Comparison of ENCODE assay signal across 14 cellular contexts in genomic region chr9:133046900-133047295, GRCh38. TPM values are rescaled to one million over a fixed set of nuclear protein-coding genes. Genes with fewer than 3 reads are reported as not detected.
DNase-seq lines count a peak whose midpoint lies in the region; ATAC-seq and TF ChIP-seq lines count a peak whose summit lies in the region.
"Had no signal": no experiment of that assay in that cellular context is flagged by ENCODE, and none has a peak within 500 bp of the region (broad histone marks: within the 10 kb centered on the region; RNA-seq: fewer than 3 reads in every experiment).

No MANE protein-coding gene starts in this region.

- H3K4me3 Mint-ChIP-seq in activated T-helper 17 cell treated with anti-CD3 and anti-CD28 coated beads, Interleukin-2, amount 50 U/mL, for 72 hours: no peak overlapping the region
- H3K4me3 Mint-ChIP-seq in glutamatergic neuron (ENCODE audit: unreplicated experiment): no peak overlapping the region
- H3K4me3 Mint-ChIP-seq: B cell; CD4-positive, alpha-beta memory T cell had no signal

- peak overlapping the region; percentile 72 for H3K27ac Mint-ChIP-seq in activated T-helper 17 cell treated with anti-CD3 and anti-CD28 coated beads, Interleukin-2, amount 50 U/mL, for 72 hours
- no peak overlapping the region for H3K27ac Mint-ChIP-seq in glutamatergic neuron (ENCODE audit: unreplicated experiment)
- H3K27ac Mint-ChIP-seq: B cell had no signal

- H3K27me3 Mint-ChIP-seq in activated T-helper 17 cell treated with anti-CD3 and anti-CD28 coated beads, Interleukin-2, amount 50 U/mL, for 72 hours: no peaks in the 10 kb centered on the region
- H3K27me3 Mint-ChIP-seq in glutamatergic neuron (ENCODE audit: unreplicated experiment): no peaks in the 10 kb centered on the region
- H3K27me3 Mint-ChIP-seq: B cell; CD4-positive, alpha-beta memory T cell had no signal

- ATAC-seq in activated T-helper 17 cell treated with anti-CD3 and anti-CD28 coated beads, Interleukin-2, amount 50 U/mL, for 72 hours (replicated peaks): no peak
- no peak for ATAC-seq in HG02610 (IDR thresholded peaks at IDR 0.05; ENCODE audit: unreplicated experiment)
- ATAC-seq: GM12878 had no signal

- in situ Hi-C loops in KBM-7 (cut with MboI; ENCODE audit: low pct_unique_long_range_greater_than_20kb, low sequenced_read_pairs): no loop called here

- no peak for TF ChIP-seq CTCF in glutamatergic neuron (IDR thresholded peaks at IDR 0.05; ENCODE audit: partially characterized antibody, unreplicated experiment)

- H3K27ac ChIP-seq in layer of hippocampus (ENCODE audit: low read depth, low read length): peak overlapping the region; percentile 7
- H3K27ac ChIP-seq in temporal lobe (ENCODE audit: low read depth, low read length): peak overlapping the region; percentile 18

- H3K9me3 Mint-ChIP-seq in activated T-helper 17 cell treated with anti-CD3 and anti-CD28 coated beads, Interleukin-2, amount 50 U/mL, for 72 hours: no peaks in the 10 kb centered on the region
- peaks cover 2% of the 10 kb centered on the region for H3K9me3 Mint-ChIP-seq in glutamatergic neuron (ENCODE audit: unreplicated experiment)
- H3K9me3 Mint-ChIP-seq: CD4-positive, alpha-beta memory T cell had no signal

- H3K36me3 Mint-ChIP-seq in activated T-helper 17 cell treated with anti-CD3 and anti-CD28 coated beads, Interleukin-2, amount 50 U/mL, for 72 hours (ENCODE audit: low read depth): peaks cover 86% of the 10 kb centered on the region
- H3K36me3 Mint-ChIP-seq in glutamatergic neuron (ENCODE audit: unreplicated experiment): peaks cover 5% of the 10 kb centered on the region

- H3K27me3 ChIP-seq in layer of hippocampus (ENCODE audit: control insufficient read depth, insufficient read depth, low read length): no peaks in the 10 kb centered on the region

- H3K4me1 Mint-ChIP-seq in activated T-helper 17 cell treated with anti-CD3 and anti-CD28 coated beads, Interleukin-2, amount 50 U/mL, for 72 hours: peaks cover 6% of the 10 kb centered on the region
- H3K4me1 Mint-ChIP-seq in glutamatergic neuron (ENCODE audit: low read depth, unreplicated experiment): peaks cover 5% of the 10 kb centered on the region
- H3K4me1 Mint-ChIP-seq: B cell had no signal

- DNase-seq in Ammon's horn (ENCODE audit: low spot score) (peak; percentile 54), glutamatergic neuron (no peak), KBM-7 (no peak)
- DNase-seq: ACHN, C1 segment of cervical spinal cord, DMS79, HCEC 1CT had no signal

RNA-seq across cellular contexts. Expression of gene CEL, which starts 14.9 kb away (rescaled TPM):
- 1 to 10 TPM; 1.2 to 4.2 TPM for total RNA-seq in activated T-helper 17 cell treated with anti-CD3 and anti-CD28 coated beads, Interleukin-2, amount 50 U/mL, for 72 hours
- total RNA-seq in temporal lobe: 0.49 TPM
- 3.8 TPM for total RNA-seq in glutamatergic neuron (ENCODE audit: unreplicated experiment)

RNA-seq across cellular contexts. Expression of gene GTF3C5, which starts 16.1 kb away (rescaled TPM):
- 100 to 1,000 TPM in 1 of 2 donors, 10 to 100 TPM in 1; 83.3 to 118 TPM for total RNA-seq in activated T-helper 17 cell treated with anti-CD3 and anti-CD28 coated beads, Interleukin-2, amount 50 U/mL, for 72 hours
- 23.8 TPM for total RNA-seq in temporal lobe
- 95.2 TPM for total RNA-seq in glutamatergic neuron (ENCODE audit: unreplicated experiment)
